Comparison of ENCODE assay signal across 10 cellular contexts in genomic region chr9:121529237-121529987, GRCh38. TPM values are rescaled to one million over a fixed set of nuclear protein-coding genes. Genes with fewer than 3 reads are reported as not detected.
DNase-seq lines count a peak whose midpoint lies in the region; ATAC-seq and TF ChIP-seq lines count a peak whose summit lies in the region.
"Had no signal": no experiment of that assay in that cellular context is flagged by ENCODE, and none has a peak within 500 bp of the region (broad histone marks: within the 10 kb centered on the region; RNA-seq: fewer than 3 reads in every experiment).

No MANE protein-coding gene starts in this region.

- H3K27me3 Mint-ChIP-seq in CD4-positive, alpha-beta memory T cell = peaks cover 11 to 12% of the 10 kb centered on the region in 2 donors

- CTCF ChIA-PET in AG04450 (lab: Charles Lee) = interaction anchor here (1.4 to 2.3 kb wide), 3 partner anchors 15 to 17 kb away, joined by 5 to 9 read pairs (median 6); no protein-coding TSS in a partner anchor
- CTCF ChIA-PET in CD4-positive, alpha-beta memory T cell (lab: Charles Lee; ENCODE audit: partially characterized antibody) = interaction anchor here (0.7 kb wide), 1 partner anchor 13 kb away, joined by 3 read pairs; no protein-coding TSS in a partner anchor

- no peaks in the 10 kb centered on the region for H3K36me3 Mint-ChIP-seq in CD4-positive, alpha-beta memory T cell

- intact Hi-C loops in CD4-positive, alpha-beta memory T cell (cut with micrococcal nuclease) = no loop called here

- H3K4me1 Mint-ChIP-seq in CD4-positive, alpha-beta memory T cell = no peaks in the 10 kb centered on the region

- peaks cover 9% of the 10 kb centered on the region for H3K27me3 ChIP-seq in AG04450 (ENCODE audit: control insufficient read depth, insufficient read depth, low read length)
- H3K27me3 ChIP-seq in CD4-positive, alpha-beta memory T cell (ENCODE audit: insufficient read depth, low read length) = no peaks in the 10 kb centered on the region

- H3K27ac Mint-ChIP-seq in CD4-positive, alpha-beta memory T cell = no peak overlapping the region

- ATAC-seq in esophagus mucosa = peak; percentile 91
- no peak for ATAC-seq in GM21529 (IDR thresholded peaks at IDR 0.05; ENCODE audit: unreplicated experiment)

- POLR2A ChIA-PET in AG04450 (lab: Yijun Ruan, JAX) = interaction anchor here (0.7 kb wide), 2 partner anchors 30 to 474 kb away, joined by 3 to 4 read pairs; partner anchors contain the start of gene GGTA1
- POLR2A ChIA-PET in CD4-positive, alpha-beta memory T cell (lab: Charles Lee; ENCODE audit: partially characterized antibody) = no interaction called here

- H3K4me1 ChIP-seq in CD4-positive, alpha-beta memory T cell (ENCODE audit: insufficient read depth, low read length) = no peaks in the 10 kb centered on the region

- no peak for TF ChIP-seq CTCF in AG04450 (IDR thresholded peaks at IDR 0.05; ENCODE audit: low read depth, low read length)

- H3K4me3 ChIP-seq in AG04450 (ENCODE audit: low read depth, low read length) = no peak overlapping the region
- H3K4me3 ChIP-seq in CD4-positive, alpha-beta memory T cell (ENCODE audit: low read length in 2 of 2) = no peak overlapping the region

- no peak overlapping the region for H3K4me3 Mint-ChIP-seq in CD4-positive, alpha-beta memory T cell

- peaks cover 0 to 4% (median 0%) of the 10 kb centered on the region in 8 donors for H3K9me3 Mint-ChIP-seq in CD4-positive, alpha-beta memory T cell

- peak overlapping the region; percentile 87 for H3K27ac ChIP-seq in AG04450 (ENCODE audit: low read depth, low read length)
- H3K27ac ChIP-seq in CD4-positive, alpha-beta memory T cell (ENCODE audit: low read depth, low read length) = no peak overlapping the region

- H3K36me3 ChIP-seq in CD4-positive, alpha-beta memory T cell (ENCODE audit: insufficient read depth, low read length) = no peaks in the 10 kb centered on the region

- peaks cover 6% of the 10 kb centered on the region; the same call in 1 of the 2 replicates for H3K9me3 ChIP-seq in AG04450 (ENCODE audit: control insufficient read depth, insufficient read depth, low read length)
- no peaks in the 10 kb centered on the region for H3K9me3 ChIP-seq in CD4-positive, alpha-beta memory T cell (ENCODE audit: control insufficient read depth in 1 of 2, low read length in 2 of 2)

- DNase-seq in AG04450 (ENCODE audit: low read depth, low spot score) = peak; percentile 93
- peak; percentile 87 for DNase-seq in NCI-H226
- peak; percentile 88 for DNase-seq in mucosa of gallbladder (ENCODE audit: low spot score)
- DNase-seq in SW480 (ENCODE audit: low spot score) = no peak
- DNase-seq in NCI-H345 treated with DMSO at 0.1 percent for 48 hours (lab: John Stamatoyannopoulos, UW; ENCODE audit: unreplicated experiment) = no peak
- no peak for DNase-seq in CD4-positive, alpha-beta memory T cell
- DNase-seq: DMS53 had no signal

RNA-seq across cellular contexts. Expression of gene GGTA1, which starts 29.8 kb away (rescaled TPM):
- not detected in 2 replicates for polyA plus RNA-seq in AG04450 (2011; rRNA removed)
- polyA minus RNA-seq in AG04450 (2011; rRNA and poly(A)+ RNA removed) = not detected in 2 replicates
- total RNA-seq in esophagus mucosa (7.1 TPM), mucosa of gallbladder (8.4 TPM)
- not detected for total RNA-seq in CD4-positive, alpha-beta memory T cell
- polyA plus RNA-seq in CD4-positive, alpha-beta memory T cell = not detected
- total RNA-seq: activated CD8-positive, alpha-beta memory T cell treated with anti-CD3 and anti-CD28 coated beads for 36 hours had no signal

Comparison
In these comparisons a context has a peak if more than half of its experiments do, and no peak if none do; other contexts are left out.
1. DNase-seq: peak in AG04450 (single experiment), NCI-H226 (single experiment) and mucosa of gallbladder (single experiment); none in SW480 (single experiment), NCI-H345 treated with DMSO at 0.1 percent for 48 hours (single experiment) and CD4-positive, alpha-beta memory T cell (0 of 5).